In genomic region chr13:110542311-110542796, GRCh38 we compare ENCODE assay signal across 15 cellular contexts. TPM values are rescaled to one million over a fixed set of nuclear protein-coding genes. Genes with fewer than 3 reads are reported as not detected.
DNase-seq lines count a peak whose midpoint lies in the region; ATAC-seq and TF ChIP-seq lines count a peak whose summit lies in the region.
"Had no signal": no experiment of that assay in that cellular context is flagged by ENCODE, and none has a peak within 500 bp of the region (broad histone marks: within the 10 kb centered on the region; RNA-seq: fewer than 3 reads in every experiment).

No MANE protein-coding gene starts in this region.

- H3K9me3 ChIP-seq in left lung = no peaks in the 10 kb centered on the region
- no peaks in the 10 kb centered on the region for H3K9me3 ChIP-seq in stomach
- H3K9me3 ChIP-seq: Peyer's patch had no signal

- intact Hi-C loops in left lung (cut with DNase I) = no loop called here
- intact Hi-C loops in stomach (cut with DNase I; ENCODE audit: low total_unique reads) = no loop called here

- ATAC-seq in left lung = peak; percentile 12
- no peak for ATAC-seq in activated CD4-positive, CD25-positive, alpha-beta regulatory T cell treated with anti-CD3 and anti-CD28 coated beads, Interleukin-2, amount 50 U/mL, for 24 hours
- ATAC-seq: HCT116 had no signal

- no peak for TF ChIP-seq EP300 in stomach (IDR thresholded peaks at IDR 0.05)

- H3K27me3 ChIP-seq in left lung = no peaks in the 10 kb centered on the region
- H3K27me3 ChIP-seq in stomach = no peaks in the 10 kb centered on the region
- H3K27me3 ChIP-seq: BLaER1 treated with 17β-estradiol and CSF1 and Interleukin-3, amounts not matched to agents 10 nM and 100 nM; Peyer's patch had no signal

- TF ChIP-seq POLR2A in stomach (IDR thresholded peaks at IDR 0.05) = no peak

- WGBS in stomach, 5 donors = 44 to 67% (median 52%) methylated on average over 6 of the region's 6 CpGs

- H3K4me1 ChIP-seq in left lung (peaks cover 29 to 77% of the 10 kb centered on the region in 2 donors), stomach (peaks cover 43 to 86% (median 63%) of the 10 kb centered on the region in 4 donors)

- H3K36me3 ChIP-seq in left lung = peaks cover 0 to 8% of the 10 kb centered on the region in 2 donors
- H3K36me3 ChIP-seq in stomach = no peaks in the 10 kb centered on the region
- H3K36me3 ChIP-seq: Peyer's patch had no signal

- H3K4me3 ChIP-seq in left lung = no peak overlapping the region
- H3K4me3 ChIP-seq in stomach = no peak overlapping the region
- H3K4me3 ChIP-seq: BLaER1 treated with 17β-estradiol and CSF1 and Interleukin-3, amounts not matched to agents 10 nM and 100 nM; Peyer's patch had no signal

- DNase-seq in NCI-H2107 treated with DMSO at 0.1 percent for 48 hours (lab: John Stamatoyannopoulos, UW; ENCODE audit: unreplicated experiment) (peak; percentile 47), NCI-H2107 (lab: John Stamatoyannopoulos, UW) (no peak), left lung (no peak), stomach (no peak), NCI-H128 (lab: John Stamatoyannopoulos, UW; ENCODE audit: unreplicated experiment) (no peak), T-helper 1 cell (no peak)
- DNase-seq: DMS153, NCI-H1048, NCI-H1694, SIG-M5 had no signal

- H3K27ac ChIP-seq in VCaP = peak overlapping the region; percentile 89
- H3K27ac ChIP-seq in left lung = no peak overlapping the region
- H3K27ac ChIP-seq in stomach = peak overlapping the region in 4 of 5 donors; percentile 68 to 83 (median 76)

- TF ChIP-seq CTCF in VCaP (conservative IDR thresholded peaks at IDR 0.05) = no peak
- no peak for TF ChIP-seq CTCF in left lung (IDR thresholded peaks at IDR 0.05)
- no peak for TF ChIP-seq CTCF in stomach (IDR thresholded peaks at IDR 0.05)

RNA-seq across cellular contexts. Expression of gene RAB20, which starts 19.2 kb away (rescaled TPM):
- total RNA-seq in left lung (10 to 100 TPM; 36.2 to 42.4 TPM), stomach (10 to 100 TPM; 11.7 to 44.6 (median 20.0) TPM)
- polyA plus RNA-seq in stomach = 10 to 100 TPM; 25.5 to 41.8 (median 36.0) TPM

Comparison
In these comparisons a context has a peak if more than half of its experiments do, and no peak if none do; other contexts are left out.
1. H3K27ac ChIP-seq: peak in VCaP (single experiment) and stomach (4 of 5); none in left lung (0 of 2).